Comparison of ENCODE assay signal across 17 cellular contexts in the genomic region with DNA sequence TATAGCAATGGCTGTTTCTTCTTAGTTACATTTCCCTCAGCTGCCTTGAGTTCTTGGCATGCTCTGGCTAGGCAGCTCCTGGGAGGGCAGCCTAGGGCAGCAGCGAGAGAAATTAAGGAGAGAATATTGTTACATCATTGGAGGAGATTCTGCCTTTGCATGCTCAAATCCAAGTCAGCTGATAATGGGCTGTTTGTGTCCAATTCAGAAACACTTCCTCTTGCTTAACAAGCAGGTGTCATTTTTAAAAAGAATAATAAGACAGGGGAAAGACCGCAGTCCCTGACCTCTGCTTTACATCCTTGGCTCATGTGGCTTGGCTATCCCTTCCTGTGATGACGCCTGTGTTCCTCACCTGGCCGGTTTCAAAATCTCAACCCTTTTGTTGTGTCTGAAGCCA.
A peak's percentile ranks its signal among the peaks of the same experiment; 100 is the strongest.
DNase-seq lines count a peak whose midpoint lies in the region; ATAC-seq, FAIRE-seq and TF ChIP-seq lines count a peak whose summit lies in the region.
"Had no signal": no experiment of that assay in that cellular context is flagged by ENCODE, and none has a peak within 500 bp of the region (broad histone marks: within the 10 kb centered on the region; RNA-seq: fewer than 3 reads in every experiment).

No MANE protein-coding gene starts in this region.

- DNase-seq in GM19239 (ENCODE audit: insufficient read length, low spot score) = no peak
- peak; percentile 21 for DNase-seq in dermis blood vessel endothelial cell
- DNase-seq in psoas muscle = no peak
- DNase-seq in lower lobe of right lung = no peak
- DNase-seq: activated CD4-positive, CD25-positive, alpha-beta regulatory T cell; activated CD8-positive, alpha-beta memory T cell treated with anti-CD3 and anti-CD28 coated beads, Interleukin-2, amount 50 U/mL, for 4 hours; C1 segment of cervical spinal cord; central memory CD4-positive, alpha-beta T cell; NCI-H2171 treated with DMSO at 0.1 percent for 48 hours; stimulated activated CD4-positive, alpha-beta T cell treated with anti-CD3 and anti-CD28 coated beads, Interleukin-1b, Interleukin-23, amount 100 ng/mL, for 48 hours; upper lobe of right lung had no signal

- H3K27me3 ChIP-seq in psoas muscle (ENCODE audit: insufficient read depth in 3 of 3, low read length in 2 of 3) = no peaks in the 10 kb centered on the region
- no peaks in the 10 kb centered on the region for H3K27me3 ChIP-seq in lower lobe of right lung (ENCODE audit: low read depth)
- H3K27me3 ChIP-seq: upper lobe of right lung had no signal

- peak; percentile 48 for ATAC-seq in HG03103 (IDR thresholded peaks at IDR 0.05; ENCODE audit: low read depth, unreplicated experiment)
- ATAC-seq in psoas muscle = peak in 3 of 4 donors; percentile 28 to 49 (median 45)
- ATAC-seq in lower lobe of right lung = no peak
- ATAC-seq in GM19452 (IDR thresholded peaks at IDR 0.05; ENCODE audit: unreplicated experiment) = no peak
- ATAC-seq in GM19351 (IDR thresholded peaks at IDR 0.05; ENCODE audit: unreplicated experiment) = no peak
- ATAC-seq: activated naive CD4-positive, alpha-beta T cell treated with anti-CD3 and anti-CD28 coated beads, Interleukin-2, amount 50 U/mL, for 72 hours; upper lobe of right lung had no signal

- FAIRE-seq in GM19239 (lab: Jason Lieb, UNC) = peak; percentile 93
- FAIRE-seq: endothelial cell of umbilical vein had no signal

- TF ChIP-seq CTCF in psoas muscle (IDR thresholded peaks at IDR 0.05) (no peak), lower lobe of right lung (IDR thresholded peaks at IDR 0.05) (no peak)

- H3K9me3 ChIP-seq in psoas muscle (no peaks in the 10 kb centered on the region), lower lobe of right lung (no peaks in the 10 kb centered on the region)
- H3K9me3 ChIP-seq: upper lobe of right lung had no signal

- H3K36me3 ChIP-seq in psoas muscle (ENCODE audit: insufficient read depth in 1 of 2, low read depth in 1 of 2) = peaks cover 4 to 98% of the 10 kb centered on the region in 2 donors
- H3K36me3 ChIP-seq in lower lobe of right lung = peaks cover 97% of the 10 kb centered on the region

- H3K27ac ChIP-seq in psoas muscle (peak overlapping the region; percentile 90), lower lobe of right lung (no peak overlapping the region)
- H3K27ac ChIP-seq: SK-N-MC had no signal

- intact Hi-C loops in psoas muscle (cut with DNase I) (loop anchor here in 1 of 2 donors (5.0 to 10.0 kb wide), 2 partner anchors 77 to 100 kb away; a partner anchor contains a TSS), lower lobe of right lung (cut with DNase I) (no loop called here)

- H3K4me1 ChIP-seq in psoas muscle = peaks cover 50% of the 10 kb centered on the region
- H3K4me1 ChIP-seq in lower lobe of right lung = peaks cover 18% of the 10 kb centered on the region

- H3K4me3 ChIP-seq in psoas muscle = peak overlapping the region; percentile 78
- H3K4me3 ChIP-seq in lower lobe of right lung = no peak overlapping the region
- H3K4me3 ChIP-seq: SK-N-MC, upper lobe of right lung had no signal

- WGBS in psoas muscle, 3 donors = 20 to 35% (median 23%) methylated on average over 4 of the region's 4 CpGs

Comparison
In these comparisons a context has a peak if more than half of its experiments do, and no peak if none do; other contexts are left out.
1. ATAC-seq: peak in HG03103 (single experiment) and psoas muscle (3 of 4); none in lower lobe of right lung (0 of 2), GM19452 (single experiment) and GM19351 (single experiment).